16 cellular contexts compared by ENCODE assay signal in the genomic region with DNA sequence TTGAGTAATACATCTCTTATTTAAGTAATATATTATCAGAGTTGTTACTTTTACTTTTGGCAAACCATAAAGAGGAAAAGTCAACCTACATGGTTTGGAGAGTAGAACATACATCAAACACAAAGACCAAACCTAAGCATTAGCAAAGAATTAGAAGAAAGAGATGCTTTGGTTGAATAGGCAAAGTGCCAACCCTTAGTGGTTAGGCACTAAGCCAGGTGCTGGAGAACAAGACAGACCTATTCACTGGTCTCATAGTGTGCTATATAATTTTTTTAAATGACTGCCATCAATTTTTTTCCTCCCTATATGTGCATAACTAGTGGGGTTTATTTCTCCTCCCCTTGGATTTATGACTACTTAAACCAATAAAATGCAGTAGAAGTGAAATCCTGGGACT.
DNase-seq lines count a peak whose midpoint lies in the region; ATAC-seq, FAIRE-seq and TF ChIP-seq lines count a peak whose summit lies in the region.
"Had no signal": no experiment of that assay in that cellular context is flagged by ENCODE, and none has a peak within 500 bp of the region (broad histone marks: within the 10 kb centered on the region; RNA-seq: fewer than 3 reads in every experiment).

No MANE protein-coding gene starts in this region.

- no peaks in the 10 kb centered on the region for H4K20me1 ChIP-seq in keratinocyte (ENCODE audit: control insufficient read depth, extremely low read depth, insufficient read depth, low read length)

- CTCF ChIA-PET in RWPE1 (lab: Yijun Ruan, JAX): no interaction called here

- TF ChIP-seq CTCF in RWPE1 (conservative IDR thresholded peaks at IDR 0.05; ENCODE audit: low read depth) (no peak), keratinocyte (optimal IDR thresholded peaks at IDR 0.05 in 1 of 3, IDR thresholded peaks at IDR 0.05 in 1 of 3, conservative IDR thresholded peaks at IDR 0.05 in 1 of 3; ENCODE audit: extremely low read depth in 1 of 3, insufficient read depth in 2 of 3, low read length in 3 of 3) (no peak), gastrocnemius medialis (IDR thresholded peaks at IDR 0.05 in 4 of 5, conservative IDR thresholded peaks at IDR 0.05 in 1 of 5) (no peak), upper lobe of right lung (IDR thresholded peaks at IDR 0.05) (no peak), endothelial cell (IDR thresholded peaks at IDR 0.05; ENCODE audit: unreplicated experiment) (no peak)

- no peak for TF ChIP-seq POLR2A in gastrocnemius medialis (IDR thresholded peaks at IDR 0.05)

- H3K27me3 ChIP-seq in keratinocyte (ENCODE audit: control insufficient read depth, extremely low read depth, insufficient read depth, low read length) (peaks cover 55% of the 10 kb centered on the region), gastrocnemius medialis (no peaks in the 10 kb centered on the region), upper lobe of right lung (no peaks in the 10 kb centered on the region)
- H3K27me3 ChIP-seq: tibial artery had no signal

- no peaks in the 10 kb centered on the region for H3K9me1 ChIP-seq in keratinocyte (ENCODE audit: control insufficient read depth, extremely low read depth, insufficient read depth, low read length)

- TF ChIP-seq EP300 in Ishikawa (IDR thresholded peaks at IDR 0.05; ENCODE audit: borderline replicate concordance): no peak

- H3K4me3 ChIP-seq in keratinocyte (ENCODE audit: control insufficient read depth in 2 of 3, extremely low read depth in 1 of 3, insufficient read depth in 2 of 3, low read depth in 1 of 3, low read length in 3 of 3): no peak overlapping the region
- H3K4me3 ChIP-seq in gastrocnemius medialis: no peak overlapping the region
- no peak overlapping the region for H3K4me3 ChIP-seq in upper lobe of right lung
- H3K4me3 ChIP-seq: esophagus squamous epithelium, tibial artery had no signal

- ATAC-seq in gastrocnemius medialis (no peak), upper lobe of right lung (no peak)
- ATAC-seq: natural killer cell had no signal

- no peaks in the 10 kb centered on the region for H3K36me3 Mint-ChIP-seq in endothelial cell (ENCODE audit: low read depth, unreplicated experiment)
- H3K36me3 Mint-ChIP-seq: natural killer cell had no signal

- no peak overlapping the region for H2AFZ ChIP-seq in keratinocyte (ENCODE audit: control insufficient read depth, low read length)

- DNase-seq in Daoy (ENCODE audit: low read depth) (peak; percentile 73), RWPE1 (ENCODE audit: low spot score) (peak; percentile 13), keratinocyte (ENCODE audit: low read depth, low spot score) (no peak), AML-193 (lab: John Stamatoyannopoulos, UW) (no peak), gastrocnemius medialis (no peak), upper lobe of right lung (no peak), endothelial cell (ENCODE audit: low spot score) (no peak)
- DNase-seq: activated CD4-positive, alpha-beta T cell treated with anti-CD3 and anti-CD28 coated beads for 1 hour; esophagus squamous epithelium; H9; natural killer cell; tibial artery had no signal

- H3K36me3 ChIP-seq in keratinocyte (ENCODE audit: control insufficient read depth in 2 of 2, extremely low read depth in 1 of 2, insufficient read depth in 2 of 2, low read length in 2 of 2) (no peaks in the 10 kb centered on the region), gastrocnemius medialis (no peaks in the 10 kb centered on the region), upper lobe of right lung (no peaks in the 10 kb centered on the region)
- H3K36me3 ChIP-seq: esophagus squamous epithelium, tibial artery had no signal

- H3K4me3 Mint-ChIP-seq in endothelial cell (ENCODE audit: unreplicated experiment): no peak overlapping the region
- H3K4me3 Mint-ChIP-seq: activated T-helper 1 cell treated with anti-CD3 and anti-CD28 coated beads, Interleukin-12 subunit alpha, Interleukin-12 subunit beta, Interleukin-2, Interleukin-4 antibody, amounts not matched to agents 30 ng/mL and 10 ng/mL and 1 ng/mL, durations not matched to agents 14 hours and 24 hours and 36 hours; central memory CD8-positive, alpha-beta T cell; H9; natural killer cell had no signal

- TF ChIP-seq RAD21 in Ishikawa (IDR thresholded peaks at IDR 0.05; ENCODE audit: low read depth): no peak

- dilution Hi-C loops in keratinocyte (cut with MboI; ENCODE audit: extremely low pct_ligation_motif_present, low sequenced_read_pairs): no loop called here

- no peak overlapping the region for H3K4me2 ChIP-seq in keratinocyte (ENCODE audit: control insufficient read depth, extremely low read depth, insufficient read depth, low read depth, low read length)
- H3K4me2 ChIP-seq: KMS-11 had no signal

- no peaks in the 10 kb centered on the region for H3K79me2 ChIP-seq in keratinocyte (ENCODE audit: control insufficient read depth, insufficient read depth, low read length)

- H3K27ac ChIP-seq in RWPE1 (no peak overlapping the region), keratinocyte (ENCODE audit: control insufficient read depth, insufficient read depth, low read length) (no peak overlapping the region), gastrocnemius medialis (no peak overlapping the region), upper lobe of right lung (no peak overlapping the region)
- H3K27ac ChIP-seq: esophagus squamous epithelium, KMS-11, tibial artery had no signal

- peak; percentile 69 for FAIRE-seq in keratinocyte (lab: Jason Lieb, UNC)

- in situ Hi-C loops in gastrocnemius medialis (cut with MboI; ENCODE audit: low sequenced_read_pairs in 4 of 4): no loop called here

- H3K27me3 Mint-ChIP-seq in endothelial cell (ENCODE audit: unreplicated experiment): peaks cover 3% of the 10 kb centered on the region

- H3K4me1 Mint-ChIP-seq in endothelial cell (ENCODE audit: unreplicated experiment): peaks cover 23% of the 10 kb centered on the region
- H3K4me1 Mint-ChIP-seq: central memory CD8-positive, alpha-beta T cell; natural killer cell had no signal

- H3K4me1 ChIP-seq in keratinocyte (ENCODE audit: control insufficient read depth, extremely low read depth, insufficient read depth, low read length) (no peaks in the 10 kb centered on the region), gastrocnemius medialis (no peaks in the 10 kb centered on the region), upper lobe of right lung (no peaks in the 10 kb centered on the region)
- H3K4me1 ChIP-seq: esophagus squamous epithelium, tibial artery had no signal

- no peaks in the 10 kb centered on the region for H3K9me3 ChIP-seq in keratinocyte (ENCODE audit: control insufficient read depth, low read depth, low read length)
- no peaks in the 10 kb centered on the region for H3K9me3 ChIP-seq in gastrocnemius medialis
- H3K9me3 ChIP-seq in upper lobe of right lung: no peaks in the 10 kb centered on the region
- H3K9me3 ChIP-seq: esophagus squamous epithelium, tibial artery had no signal

- POLR2A ChIA-PET in RWPE1 (lab: Yijun Ruan, JAX; ENCODE audit: low non-redundant PET): no interaction called here

- no peak overlapping the region for H3K9ac ChIP-seq in keratinocyte (ENCODE audit: control insufficient read depth, extremely low read depth, insufficient read depth, low read length)
- H3K9ac ChIP-seq: KMS-11 had no signal

- intact Hi-C loops in gastrocnemius medialis (cut with DNase I; ENCODE audit: low total_unique reads): no loop called here
- intact Hi-C loops in upper lobe of right lung (cut with DNase I): no loop called here

- no peaks in the 10 kb centered on the region for H3K9me3 Mint-ChIP-seq in endothelial cell (ENCODE audit: unreplicated experiment)
- H3K9me3 Mint-ChIP-seq: activated T-helper 1 cell treated with anti-CD3 and anti-CD28 coated beads, Interleukin-12 subunit alpha, Interleukin-12 subunit beta, Interleukin-2, Interleukin-4 antibody, amounts not matched to agents 30 ng/mL and 10 ng/mL and 1 ng/mL, durations not matched to agents 14 hours and 24 hours and 36 hours; central memory CD8-positive, alpha-beta T cell; H9; natural killer cell had no signal

- H3K27ac Mint-ChIP-seq in endothelial cell (ENCODE audit: unreplicated experiment): no peak overlapping the region
- H3K27ac Mint-ChIP-seq: activated T-helper 1 cell treated with anti-CD3 and anti-CD28 coated beads, Interleukin-12 subunit alpha, Interleukin-12 subunit beta, Interleukin-2, Interleukin-4 antibody, amounts not matched to agents 30 ng/mL and 10 ng/mL and 1 ng/mL, durations not matched to agents 14 hours and 24 hours and 36 hours; H9; natural killer cell had no signal

TF ChIP-seq in Ishikawa, 13 proteins besides CTCF, POLR2A, EP300 and RAD21:
- TF ChIP-seq, protein P1, sequence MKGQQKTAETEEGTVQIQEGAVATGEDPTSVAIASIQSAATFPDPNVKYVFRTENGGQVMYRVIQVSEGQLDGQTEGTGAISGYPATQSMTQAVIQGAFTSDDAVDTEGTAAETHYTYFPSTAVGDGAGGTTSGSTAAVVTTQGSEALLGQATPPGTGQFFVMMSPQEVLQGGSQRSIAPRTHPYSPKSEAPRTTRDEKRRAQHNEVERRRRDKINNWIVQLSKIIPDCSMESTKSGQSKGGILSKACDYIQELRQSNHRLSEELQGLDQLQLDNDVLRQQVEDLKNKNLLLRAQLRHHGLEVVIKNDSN (IDR thresholded peaks at IDR 0.05): no peak
- no peak for TF ChIP-seq TEAD4 (IDR thresholded peaks at IDR 0.05)
- TF ChIP-seq NFIC (IDR thresholded peaks at IDR 0.05): peak; percentile 67

Comparison
In these comparisons a context has a peak if more than half of its experiments do, and no peak if none do; other contexts are left out.
1. DNase-seq: peak in Daoy (single experiment) and RWPE1 (single experiment); none in keratinocyte (single experiment), AML-193 (0 of 2), gastrocnemius medialis (0 of 2), upper lobe of right lung (single experiment) and endothelial cell (single experiment).